ENCODE assay signal across 8 cellular contexts in genomic region chr17:5111402-5112204, GRCh38. TPM values are rescaled to one million over a fixed set of nuclear protein-coding genes. Genes with fewer than 3 reads are reported as not detected.
DNase-seq lines count a peak whose midpoint lies in the region; ATAC-seq and TF ChIP-seq lines count a peak whose summit lies in the region.

Gene ZNF232 (minus strand): TSS chr17:5111878. CDS start chr17:5111822, 56 bp downstream.

- H3K9me3 ChIP-seq in T-helper 17 cell (ENCODE audit: control insufficient read depth, low read length, poor library complexity, severe bottlenecking) (no peaks in the 10 kb centered on the region), prostate gland (no peaks in the 10 kb centered on the region)

- peak within 1 kb of the TSS; percentile 93 for H3K4me3 Mint-ChIP-seq in T-helper 17 cell

- H3K36me3 ChIP-seq in prostate gland (no peaks in the 10 kb centered on the region), urinary bladder (ENCODE audit: insufficient read depth) (no peaks in the 10 kb centered on the region)

- H3K36me3 Mint-ChIP-seq in T-helper 17 cell (ENCODE audit: low read depth) = peaks cover 13% of the 10 kb centered on the region

- ATAC-seq in HG02840 (IDR thresholded peaks at IDR 0.05; ENCODE audit: low FRiP score, unreplicated experiment) = peak; percentile 89
- peak; percentile 94 for ATAC-seq in T-helper 17 cell
- peak; percentile 97 for ATAC-seq in left ventricle myocardium superior

- under 1% methylated on average over 33 of the region's 69 CpGs for WGBS in prostate gland
- under 1% methylated on average over 69 of the region's 69 CpGs for WGBS in urinary bladder

- H3K4me1 Mint-ChIP-seq in T-helper 17 cell = peaks cover 16% of the 10 kb centered on the region

- DNase-seq in GM12865 (ENCODE audit: low read depth) = peak; percentile 97
- DNase-seq in NCI-H1694 (lab: John Stamatoyannopoulos, UW) = peak; percentile 65
- peak; percentile 82 to 85 (median 83) for DNase-seq in T-helper 17 cell
- DNase-seq in left ventricle myocardium superior = peak; percentile 97
- peak; percentile 94 for DNase-seq in prostate gland (ENCODE audit: low spot score)

- no peak for TF ChIP-seq CTCF in GM12865 (IDR thresholded peaks at IDR 0.05; ENCODE audit: insufficient read depth, low read depth, low read length, missing control alignments)
- TF ChIP-seq CTCF in prostate gland (IDR thresholded peaks at IDR 0.05) = peak in 3 of 4 experiments; percentile 13 to 40 (median 32)

- peak; percentile 51 for TF ChIP-seq POLR2A in prostate gland (IDR thresholded peaks at IDR 0.05)

- peak within 1 kb of the TSS; percentile 86 for H3K27ac Mint-ChIP-seq in T-helper 17 cell

- peak within 1 kb of the TSS; percentile 99 for H3K4me3 ChIP-seq in GM12865 (ENCODE audit: low read depth, low read length)
- peak within 1 kb of the TSS; percentile 77 to 82 for H3K4me3 ChIP-seq in prostate gland
- H3K4me3 ChIP-seq in urinary bladder (ENCODE audit: low read depth, low read length) = peak within 1 kb of the TSS; percentile 62

- intact Hi-C loops in left ventricle myocardium superior (cut with micrococcal nuclease) = no loop called here
- intact Hi-C loops in prostate gland (cut with DNase I) = no loop called here

- H3K27ac ChIP-seq in angular gyrus (ENCODE audit: low read depth, low read length) (peak within 1 kb of the TSS; percentile 68), prostate gland (peak within 1 kb of the TSS; percentile 59 to 73), urinary bladder (ENCODE audit: low read depth) (peak within 1 kb of the TSS; percentile 39)

- H3K4me1 ChIP-seq in prostate gland (replicated peaks) = no peaks in the 10 kb centered on the region
- peaks cover 2% of the 10 kb centered on the region for H3K4me1 ChIP-seq in urinary bladder (ENCODE audit: insufficient read depth)

- H3K27me3 Mint-ChIP-seq in T-helper 17 cell = peaks cover 18% of the 10 kb centered on the region

- H3K27me3 ChIP-seq in prostate gland (replicated peaks; ENCODE audit: insufficient read depth) = peaks cover 11% of the 10 kb centered on the region

RNA-seq across cellular contexts. Expression of gene ZNF232, which starts in this region (rescaled TPM):
- total RNA-seq in T-helper 17 cell = 1 to 10 TPM; 3.4 to 4.1 TPM
- 2.6 TPM for total RNA-seq in left ventricle myocardium superior
- total RNA-seq in prostate gland = 10 to 100 TPM; 14.3 TPM
- 9.1 TPM for total RNA-seq in urinary bladder
- polyA plus RNA-seq in urinary bladder = 9.0 TPM

Comparison
In these comparisons a context has a peak if more than half of its experiments do, and no peak if none do; other contexts are left out.
1. Peak in every context shown above with its lines: DNase-seq, ATAC-seq, H3K4me3 ChIP-seq and H3K27ac ChIP-seq.